In the genomic region with DNA sequence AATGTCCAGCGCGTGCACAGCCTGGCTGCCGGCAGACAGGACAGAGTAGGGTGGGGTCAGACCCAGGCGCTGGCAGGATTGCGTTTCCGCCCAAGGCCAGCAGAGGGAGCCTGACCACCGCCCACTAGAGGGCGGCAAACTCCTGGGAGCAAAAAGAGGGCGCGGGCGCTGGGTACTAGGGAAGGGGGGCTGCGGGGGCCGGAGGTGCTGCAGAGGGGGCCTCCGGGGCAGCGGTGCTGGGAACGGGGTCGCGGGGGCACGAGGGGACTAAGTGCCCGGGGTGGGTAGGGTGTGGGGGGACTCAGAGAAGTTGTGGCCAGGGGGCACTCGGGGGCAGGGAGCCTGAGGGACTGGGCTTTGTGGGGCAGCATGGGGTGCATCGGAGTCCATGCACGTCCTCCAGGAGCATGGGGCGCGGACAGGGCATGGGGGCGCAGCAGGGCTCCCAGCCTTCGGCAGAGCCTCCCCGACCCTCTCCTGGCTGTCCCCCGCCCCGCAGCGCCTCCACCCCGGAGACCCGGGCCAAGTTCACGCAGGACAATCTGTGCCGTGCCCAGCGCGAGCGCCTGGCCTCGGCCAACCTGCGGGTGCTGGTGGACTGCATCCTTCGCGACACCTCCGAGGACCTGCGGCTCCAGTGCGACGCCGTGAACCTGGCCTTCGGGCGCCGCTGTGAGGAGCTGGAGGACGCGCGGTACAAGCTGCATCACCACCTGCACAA, we compare ENCODE assay signal across 2 cellular contexts.
TF ChIP-seq lines count a peak whose summit lies in the region.

No MANE protein-coding gene starts in this region.

TF ChIP-seq in GM23338, 12 proteins besides CTCF, POLR2A, EP300 and RAD21 (continued from another document):
- TF ChIP-seq, protein P1, sequence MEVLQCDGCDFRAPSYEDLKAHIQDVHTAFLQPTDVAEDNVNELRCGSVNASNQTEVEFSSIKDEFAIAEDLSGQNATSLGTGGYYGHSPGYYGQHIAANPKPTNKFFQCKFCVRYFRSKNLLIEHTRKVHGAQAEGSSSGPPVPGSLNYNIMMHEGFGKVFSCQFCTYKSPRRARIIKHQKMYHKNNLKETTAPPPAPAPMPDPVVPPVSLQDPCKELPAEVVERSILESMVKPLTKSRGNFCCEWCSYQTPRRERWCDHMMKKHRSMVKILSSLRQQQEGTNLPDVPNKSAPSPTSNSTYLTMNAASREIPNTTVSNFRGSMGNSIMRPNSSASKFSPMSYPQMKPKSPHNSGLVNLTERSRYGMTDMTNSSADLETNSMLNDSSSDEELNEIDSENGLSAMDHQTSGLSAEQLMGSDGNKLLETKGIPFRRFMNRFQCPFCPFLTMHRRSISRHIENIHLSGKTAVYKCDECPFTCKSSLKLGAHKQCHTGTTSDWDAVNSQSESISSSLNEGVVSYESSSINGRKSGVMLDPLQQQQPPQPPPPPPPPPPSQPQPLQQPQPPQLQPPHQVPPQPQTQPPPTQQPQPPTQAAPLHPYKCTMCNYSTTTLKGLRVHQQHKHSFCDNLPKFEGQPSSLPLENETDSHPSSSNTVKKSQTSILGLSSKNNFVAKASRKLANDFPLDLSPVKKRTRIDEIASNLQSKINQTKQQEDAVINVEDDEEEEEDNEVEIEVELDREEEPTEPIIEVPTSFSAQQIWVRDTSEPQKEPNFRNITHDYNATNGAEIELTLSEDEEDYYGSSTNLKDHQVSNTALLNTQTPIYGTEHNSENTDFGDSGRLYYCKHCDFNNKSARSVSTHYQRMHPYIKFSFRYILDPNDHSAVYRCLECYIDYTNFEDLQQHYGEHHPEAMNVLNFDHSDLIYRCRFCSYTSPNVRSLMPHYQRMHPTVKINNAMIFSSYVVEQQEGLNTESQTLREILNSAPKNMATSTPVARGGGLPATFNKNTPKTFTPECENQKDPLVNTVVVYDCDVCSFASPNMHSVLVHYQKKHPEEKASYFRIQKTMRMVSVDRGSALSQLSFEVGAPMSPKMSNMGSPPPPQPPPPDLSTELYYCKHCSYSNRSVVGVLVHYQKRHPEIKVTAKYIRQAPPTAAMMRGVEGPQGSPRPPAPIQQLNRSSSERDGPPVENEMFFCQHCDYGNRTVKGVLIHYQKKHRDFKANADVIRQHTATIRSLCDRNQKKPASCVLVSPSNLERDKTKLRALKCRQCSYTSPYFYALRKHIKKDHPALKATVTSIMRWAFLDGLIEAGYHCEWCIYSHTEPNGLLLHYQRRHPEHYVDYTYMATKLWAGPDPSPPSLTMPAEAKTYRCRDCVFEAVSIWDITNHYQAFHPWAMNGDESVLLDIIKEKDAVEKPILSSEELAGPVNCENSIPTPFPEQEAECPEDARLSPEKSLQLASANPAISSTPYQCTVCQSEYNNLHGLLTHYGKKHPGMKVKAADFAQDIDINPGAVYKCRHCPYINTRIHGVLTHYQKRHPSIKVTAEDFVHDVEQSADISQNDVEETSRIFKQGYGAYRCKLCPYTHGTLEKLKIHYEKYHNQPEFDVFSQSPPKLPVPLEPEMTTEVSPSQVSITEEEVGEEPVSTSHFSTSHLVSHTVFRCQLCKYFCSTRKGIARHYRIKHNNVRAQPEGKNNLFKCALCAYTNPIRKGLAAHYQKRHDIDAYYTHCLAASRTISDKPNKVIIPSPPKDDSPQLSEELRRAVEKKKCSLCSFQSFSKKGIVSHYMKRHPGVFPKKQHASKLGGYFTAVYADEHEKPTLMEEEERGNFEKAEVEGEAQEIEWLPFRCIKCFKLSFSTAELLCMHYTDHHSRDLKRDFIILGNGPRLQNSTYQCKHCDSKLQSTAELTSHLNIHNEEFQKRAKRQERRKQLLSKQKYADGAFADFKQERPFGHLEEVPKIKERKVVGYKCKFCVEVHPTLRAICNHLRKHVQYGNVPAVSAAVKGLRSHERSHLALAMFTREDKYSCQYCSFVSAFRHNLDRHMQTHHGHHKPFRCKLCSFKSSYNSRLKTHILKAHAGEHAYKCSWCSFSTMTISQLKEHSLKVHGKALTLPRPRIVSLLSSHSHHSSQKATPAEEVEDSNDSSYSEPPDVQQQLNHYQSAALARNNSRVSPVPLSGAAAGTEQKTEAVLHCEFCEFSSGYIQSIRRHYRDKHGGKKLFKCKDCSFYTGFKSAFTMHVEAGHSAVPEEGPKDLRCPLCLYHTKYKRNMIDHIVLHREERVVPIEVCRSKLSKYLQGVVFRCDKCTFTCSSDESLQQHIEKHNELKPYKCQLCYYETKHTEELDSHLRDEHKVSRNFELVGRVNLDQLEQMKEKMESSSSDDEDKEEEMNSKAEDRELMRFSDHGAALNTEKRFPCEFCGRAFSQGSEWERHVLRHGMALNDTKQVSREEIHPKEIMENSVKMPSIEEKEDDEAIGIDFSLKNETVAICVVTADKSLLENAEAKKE (CRISPR knock-in tag; IDR thresholded peaks at IDR 0.05): no peak
- no peak for TF ChIP-seq JUNB (IDR thresholded peaks at IDR 0.05; ENCODE audit: unreplicated experiment)

TF ChIP-seq in HepG2, 621 proteins besides CTCF, POLR2A, EP300 and RAD21 (continued from another document and continues in another):
- TF ChIP-seq ZNF770 (CRISPR knock-in tag; IDR thresholded peaks at IDR 0.05) (no peak), ZNF264 (CRISPR knock-in tag; IDR thresholded peaks at IDR 0.05) (no peak), ZNF274 (CRISPR knock-in tag; IDR thresholded peaks at IDR 0.05) (peak; percentile 62; the same call in 1 of the 2 replicates), MLXIP (CRISPR knock-in tag; IDR thresholded peaks at IDR 0.05; ENCODE audit: borderline replicate concordance) (no peak), ZNF407 (CRISPR knock-in tag; IDR thresholded peaks at IDR 0.05; ENCODE audit: not compliant biosample characterization) (no peak), ZNF230 (CRISPR knock-in tag; IDR thresholded peaks at IDR 0.05) (0 out of 2 replicates have a peak, but pooled peaks have one; percentile 3), POLR2G (IDR thresholded peaks at IDR 0.05; ENCODE audit: low read depth, low read length) (no peak), HNRNPL (IDR thresholded peaks at IDR 0.05; ENCODE audit: low read depth, low read length) (0 out of 2 replicates have a peak, but pooled peaks have one; percentile 53), ZNF772 (CRISPR knock-in tag; IDR thresholded peaks at IDR 0.05) (peak; percentile 1; the same call in 1 of the 2 replicates), ZNF121 (CRISPR knock-in tag; IDR thresholded peaks at IDR 0.05) (0 out of 2 replicates have a peak, but pooled peaks have one; percentile 10), ZEB1 (IDR thresholded peaks at IDR 0.05; ENCODE audit: insufficient replicate concordance, low read depth) (no peak), PITX1 (CRISPR knock-in tag; IDR thresholded peaks at IDR 0.05) (0 out of 2 replicates have a peak, but pooled peaks have one; percentile 38), ZNF605 (CRISPR knock-in tag; IDR thresholded peaks at IDR 0.05) (0 out of 2 replicates have a peak, but pooled peaks have one; percentile 1), SMC3 (IDR thresholded peaks at IDR 0.05; ENCODE audit: low read length) (peak; percentile 33; the same call in 1 of the 2 replicates), ZNF34 (CRISPR knock-in tag; IDR thresholded peaks at IDR 0.05; ENCODE audit: borderline replicate concordance) (no peak)
- TF ChIP-seq, protein P2, sequence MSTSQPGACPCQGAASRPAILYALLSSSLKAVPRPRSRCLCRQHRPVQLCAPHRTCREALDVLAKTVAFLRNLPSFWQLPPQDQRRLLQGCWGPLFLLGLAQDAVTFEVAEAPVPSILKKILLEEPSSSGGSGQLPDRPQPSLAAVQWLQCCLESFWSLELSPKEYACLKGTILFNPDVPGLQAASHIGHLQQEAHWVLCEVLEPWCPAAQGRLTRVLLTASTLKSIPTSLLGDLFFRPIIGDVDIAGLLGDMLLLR (CRISPR knock-in tag; IDR thresholded peaks at IDR 0.05): peak; percentile 24; the same call in 1 of the 2 replicates
- TF ChIP-seq, protein P3, sequence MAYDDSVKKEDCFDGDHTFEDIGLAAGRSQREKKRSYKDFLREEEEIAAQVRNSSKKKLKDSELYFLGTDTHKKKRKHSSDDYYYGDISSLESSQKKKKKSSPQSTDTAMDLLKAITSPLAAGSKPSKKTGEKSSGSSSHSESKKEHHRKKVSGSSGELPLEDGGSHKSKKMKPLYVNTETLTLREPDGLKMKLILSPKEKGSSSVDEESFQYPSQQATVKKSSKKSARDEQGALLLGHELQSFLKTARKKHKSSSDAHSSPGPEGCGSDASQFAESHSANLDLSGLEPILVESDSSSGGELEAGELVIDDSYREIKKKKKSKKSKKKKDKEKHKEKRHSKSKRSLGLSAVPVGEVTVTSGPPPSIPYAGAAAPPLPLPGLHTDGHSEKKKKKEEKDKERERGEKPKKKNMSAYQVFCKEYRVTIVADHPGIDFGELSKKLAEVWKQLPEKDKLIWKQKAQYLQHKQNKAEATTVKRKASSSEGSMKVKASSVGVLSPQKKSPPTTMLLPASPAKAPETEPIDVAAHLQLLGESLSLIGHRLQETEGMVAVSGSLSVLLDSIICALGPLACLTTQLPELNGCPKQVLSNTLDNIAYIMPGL (CRISPR knock-in tag; IDR thresholded peaks at IDR 0.05; ENCODE audit: borderline replicate concordance in 1 of 2, low read depth in 1 of 2): peak; percentile 76 to 81; a peak in 3 of 4 replicates
